ENCODE assay signal across 24 cellular contexts in the genomic region with DNA sequence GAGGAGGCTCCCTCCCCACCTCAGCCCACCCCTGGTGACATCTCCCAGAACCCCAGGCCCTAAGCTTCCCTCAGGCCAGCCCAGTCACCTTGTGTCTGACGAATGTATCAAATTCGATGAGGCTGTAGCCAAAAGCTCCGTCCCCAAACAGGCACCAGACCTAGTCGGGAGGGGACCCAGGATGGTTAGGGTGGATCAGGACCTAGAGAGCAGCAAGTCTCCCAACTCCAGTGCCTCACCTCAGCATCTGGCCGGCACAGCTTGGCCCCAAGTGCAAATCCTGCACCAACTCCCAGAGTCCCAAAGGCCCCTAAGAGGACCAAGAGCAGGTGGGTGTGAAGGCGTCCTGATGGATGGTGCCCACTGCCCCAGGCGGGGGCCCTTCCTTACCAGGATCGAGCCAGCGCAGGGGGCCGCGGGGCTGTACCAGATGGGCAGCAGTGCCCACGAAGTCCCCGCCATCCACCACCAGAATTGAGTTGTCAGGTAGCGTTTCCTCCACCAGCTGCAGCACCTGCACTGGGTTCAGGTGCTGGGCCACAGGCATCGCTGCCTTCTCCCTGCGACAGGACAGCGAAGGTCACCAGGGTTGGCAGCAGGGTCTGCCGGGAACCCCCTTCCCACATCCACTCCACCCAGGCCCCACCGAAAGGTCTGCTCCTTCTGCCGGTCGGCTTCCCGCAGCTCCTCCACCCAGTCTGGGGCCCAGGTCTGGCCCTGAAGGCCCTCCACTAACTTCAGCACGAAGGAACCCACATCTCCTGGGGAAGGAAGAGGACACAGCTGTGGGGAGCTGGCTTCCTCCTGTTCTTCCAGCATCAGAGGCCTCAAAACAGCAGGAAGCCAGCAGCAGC. TPM values are rescaled to one million over a fixed set of nuclear protein-coding genes. Genes with fewer than 3 reads are reported as not detected.
DNase-seq lines count a peak whose midpoint lies in the region; ATAC-seq and TF ChIP-seq lines count a peak whose summit lies in the region.
"Had no signal": no experiment of that assay in that cellular context is flagged by ENCODE, and none has a peak within 500 bp of the region (broad histone marks: within the 10 kb centered on the region; RNA-seq: fewer than 3 reads in every experiment).

No MANE protein-coding gene starts in this region.

- H3K27me3 Mint-ChIP-seq in nephron progenitor cell (ENCODE audit: low read depth, poor library complexity), result no peaks in the 10 kb centered on the region
- H3K27me3 Mint-ChIP-seq in T-helper 17 cell, result no peaks in the 10 kb centered on the region
- H3K27me3 Mint-ChIP-seq: activated T-cell treated with anti-CD3 and anti-CD28 coated beads, Interleukin-2, amount 50 U/mL, for 24 hours; stimulated activated naive CD8-positive, alpha-beta T cell treated with anti-CD3 and anti-CD28 coated beads, Interleukin-15, amount 100 ng/mL, for 72 hours had no signal

- CTCF ChIA-PET in Panc1 (lab: Charles Lee), result no interaction called here

- intact Hi-C loops in Panc1 (cut with micrococcal nuclease; ENCODE audit: unreplicated experiment), result no loop called here
- intact Hi-C loops in dorsolateral prefrontal cortex (cut with DNase I), result no loop called here

- H3K27ac Mint-ChIP-seq in nephron progenitor cell (peak overlapping the region; percentile 51), T-helper 17 cell (no peak overlapping the region)
- H3K27ac Mint-ChIP-seq: activated T-cell treated with anti-CD3 and anti-CD28 coated beads, Interleukin-2, amount 50 U/mL, for 24 hours had no signal

- H3K9me3 ChIP-seq in Panc1 (ENCODE audit: control insufficient read depth, insufficient read depth, low read depth, low read length), result no peaks in the 10 kb centered on the region
- H3K9me3 ChIP-seq in T-helper 17 cell (ENCODE audit: control insufficient read depth, low read length, poor library complexity, severe bottlenecking), result no peaks in the 10 kb centered on the region
- H3K9me3 ChIP-seq: lower lobe of right lung had no signal

- DNase-seq in Panc1 (ENCODE audit: low read depth, low spot score) (no peak), dorsolateral prefrontal cortex (no peak), nephron progenitor cell (no peak), T-helper 17 cell (no peak), cerebellar nuclear complex (lab: John Stamatoyannopoulos, UW) (no peak), DMS 273 treated with DMSO at 0.1 percent for 48 hours (lab: John Stamatoyannopoulos, UW) (no peak)
- DNase-seq: activated naive CD4-positive, alpha-beta T cell; activated T-cell treated with anti-CD3 and anti-CD28 coated beads, Interleukin-2, amount 50 U/mL, for 24 hours; EL; hippocampal formation; lower lobe of right lung; MM.1S; NCI-H1436 treated with DMSO at 0.1 percent for 48 hours; NCI-H2171; NCI-H526 treated with DMSO at 0.1 percent for 48 hours; stimulated activated CD4-positive, alpha-beta T cell treated with anti-CD3 and anti-CD28 coated beads, Interleukin-12 subunit alpha, Interleukin-12 subunit beta, amount 100 ng/mL, for 4 hours; stimulated activated naive CD8-positive, alpha-beta T cell treated with anti-CD3 and anti-CD28 coated beads, Interleukin-15, amount 100 ng/mL, for 72 hours; T1000 had no signal

- peaks cover 66% of the 10 kb centered on the region for H3K36me3 Mint-ChIP-seq in nephron progenitor cell (ENCODE audit: low read depth)
- peaks cover 4% of the 10 kb centered on the region for H3K36me3 Mint-ChIP-seq in T-helper 17 cell (ENCODE audit: low read depth)

- H3K36me3 ChIP-seq in Panc1 (ENCODE audit: control insufficient read depth, insufficient read depth, low read length), result no peaks in the 10 kb centered on the region

- H3K4me3 Mint-ChIP-seq in nephron progenitor cell (no peak overlapping the region), T-helper 17 cell (no peak overlapping the region)
- H3K4me3 Mint-ChIP-seq: activated T-cell treated with anti-CD3 and anti-CD28 coated beads, Interleukin-2, amount 50 U/mL, for 24 hours; CD14-positive monocyte; stimulated activated naive CD8-positive, alpha-beta T cell treated with anti-CD3 and anti-CD28 coated beads, Interleukin-15, amount 100 ng/mL, for 72 hours had no signal

- H3K4me3 ChIP-seq in Panc1 (ENCODE audit: low read depth in 2 of 2, low read length in 2 of 2) (no peak overlapping the region), dorsolateral prefrontal cortex (no peak overlapping the region)
- H3K4me3 ChIP-seq: lower lobe of right lung had no signal

- no peaks in the 10 kb centered on the region for H3K4me1 ChIP-seq in Panc1 (ENCODE audit: control insufficient read depth, insufficient read depth, low read length)
- H3K4me1 ChIP-seq: lower lobe of right lung had no signal

- in situ Hi-C loops in Panc1 (cut with HindIII; ENCODE audit: low pct_unique_long_range_greater_than_20kb, low sequenced_read_pairs), result no loop called here

- 0 out of 2 replicates have a peak, but pooled peaks have one; percentile 2 for ATAC-seq in Panc1
- ATAC-seq in T-helper 17 cell, result no peak
- ATAC-seq in GM21390 (IDR thresholded peaks at IDR 0.05; ENCODE audit: unreplicated experiment), result no peak
- ATAC-seq: stimulated activated naive CD8-positive, alpha-beta T cell treated with anti-CD3 and anti-CD28 coated beads, Interleukin-15, amount 100 ng/mL, for 72 hours had no signal

- H3K27me3 ChIP-seq in Panc1 (ENCODE audit: control insufficient read depth, insufficient read depth, low read length), result no peaks in the 10 kb centered on the region
- no peaks in the 10 kb centered on the region for H3K27me3 ChIP-seq in dorsolateral prefrontal cortex

- POLR2A ChIA-PET in Panc1 (lab: Charles Lee), result interaction anchor here (0.5 kb wide), 1 partner anchor 27 kb away, joined by 3 read pairs; no protein-coding TSS in a partner anchor

- no peaks in the 10 kb centered on the region for H3K4me1 Mint-ChIP-seq in nephron progenitor cell
- peaks cover 2% of the 10 kb centered on the region for H3K4me1 Mint-ChIP-seq in T-helper 17 cell
- H3K4me1 Mint-ChIP-seq: CD14-positive monocyte had no signal

- no peak for TF ChIP-seq CTCF in Panc1 (IDR thresholded peaks at IDR 0.05)
- no peak for TF ChIP-seq CTCF in dorsolateral prefrontal cortex (IDR thresholded peaks at IDR 0.05 in 54 of 56, conservative IDR thresholded peaks at IDR 0.05 in 2 of 56; ENCODE audit: low read depth in 1 of 56, partially characterized antibody in 56 of 56)
- TF ChIP-seq CTCF in nephron progenitor cell (IDR thresholded peaks at IDR 0.05), result no peak

- BruUV-seq in Panc1 (replicated peaks; lab: Mats Ljungman, UMichigan), result no TSS peak

- no peaks in the 10 kb centered on the region for H3K9me3 Mint-ChIP-seq in nephron progenitor cell
- H3K9me3 Mint-ChIP-seq: activated T-cell treated with anti-CD3 and anti-CD28 coated beads, Interleukin-2, amount 50 U/mL, for 24 hours; stimulated activated naive CD8-positive, alpha-beta T cell treated with anti-CD3 and anti-CD28 coated beads, Interleukin-15, amount 100 ng/mL, for 72 hours had no signal

- H3K27ac ChIP-seq in Panc1 (ENCODE audit: low read length), result no peak overlapping the region
- H3K27ac ChIP-seq in dorsolateral prefrontal cortex, result peak overlapping the region in 30 of 59 donors; percentile 5 to 72 (median 49)
- H3K27ac ChIP-seq in temporal lobe (ENCODE audit: low read depth, low read length), result peak overlapping the region; percentile 25
- H3K27ac ChIP-seq: lower lobe of right lung had no signal

RNA-seq across cellular contexts. Expression of a gene that starts 8.8 kb away (rescaled TPM):
- total RNA-seq in Panc1 (2021; ENCODE audit: unreplicated experiment) (47.7 TPM), dorsolateral prefrontal cortex (10 to 100 TPM in 20 of 120 experiments, 1 to 10 TPM in 100; 3.5 to 31.7 (median 6.9) TPM), temporal lobe (2.0 TPM), T-helper 17 cell (under 1 TPM in 1 of 2 donors, not detected in 1; 0.12 TPM)
- polyA plus RNA-seq in Panc1 (2012; ENCODE audit: insufficient read length), result 74.2 TPM
- polyA plus RNA-seq: CD14-positive monocyte had no signal

RNA-seq across cellular contexts. Expression of a gene that starts 34.0 kb away (rescaled TPM):
- not detected for total RNA-seq in Panc1 (2021; ENCODE audit: unreplicated experiment)
- polyA plus RNA-seq in Panc1 (2012; ENCODE audit: insufficient read length), result not detected
- not detected for total RNA-seq in dorsolateral prefrontal cortex
- total RNA-seq in temporal lobe, result not detected
- total RNA-seq in T-helper 17 cell, result not detected
- total RNA-seq: bronchial epithelial cell, dermis blood vessel endothelial cell, fibroblast of villous mesenchyme, lower lobe of right lung had no signal
- polyA plus RNA-seq: CD14-positive monocyte had no signal
